1 cellular context compared by ENCODE assay signal in the genomic region with DNA sequence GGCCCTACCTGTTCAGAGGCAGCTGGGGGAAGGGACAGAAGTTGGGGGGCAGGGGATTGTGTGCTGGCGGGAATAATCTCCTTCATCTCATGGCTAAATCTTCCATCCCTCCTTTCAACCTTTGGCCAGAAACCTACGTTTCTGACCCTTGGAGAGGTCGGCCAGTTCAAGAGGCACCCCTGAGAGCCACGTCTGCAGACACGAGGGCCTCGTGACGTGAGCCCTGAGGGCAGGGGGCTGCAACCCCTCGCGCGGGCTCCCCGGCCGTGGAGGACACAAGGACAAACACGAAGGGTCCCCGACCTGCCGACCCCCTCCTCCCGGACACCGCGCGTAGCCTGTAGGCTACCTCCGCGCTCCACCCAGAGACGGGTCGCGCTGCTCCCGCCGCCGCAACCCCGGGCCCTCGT.
TF ChIP-seq lines count a peak whose summit lies in the region.

No MANE protein-coding gene starts in this region.

TF ChIP-seq in HepG2, 621 proteins besides CTCF, POLR2A, EP300 and RAD21 (continued from another document and continues in another):
- TF ChIP-seq, protein P1, sequence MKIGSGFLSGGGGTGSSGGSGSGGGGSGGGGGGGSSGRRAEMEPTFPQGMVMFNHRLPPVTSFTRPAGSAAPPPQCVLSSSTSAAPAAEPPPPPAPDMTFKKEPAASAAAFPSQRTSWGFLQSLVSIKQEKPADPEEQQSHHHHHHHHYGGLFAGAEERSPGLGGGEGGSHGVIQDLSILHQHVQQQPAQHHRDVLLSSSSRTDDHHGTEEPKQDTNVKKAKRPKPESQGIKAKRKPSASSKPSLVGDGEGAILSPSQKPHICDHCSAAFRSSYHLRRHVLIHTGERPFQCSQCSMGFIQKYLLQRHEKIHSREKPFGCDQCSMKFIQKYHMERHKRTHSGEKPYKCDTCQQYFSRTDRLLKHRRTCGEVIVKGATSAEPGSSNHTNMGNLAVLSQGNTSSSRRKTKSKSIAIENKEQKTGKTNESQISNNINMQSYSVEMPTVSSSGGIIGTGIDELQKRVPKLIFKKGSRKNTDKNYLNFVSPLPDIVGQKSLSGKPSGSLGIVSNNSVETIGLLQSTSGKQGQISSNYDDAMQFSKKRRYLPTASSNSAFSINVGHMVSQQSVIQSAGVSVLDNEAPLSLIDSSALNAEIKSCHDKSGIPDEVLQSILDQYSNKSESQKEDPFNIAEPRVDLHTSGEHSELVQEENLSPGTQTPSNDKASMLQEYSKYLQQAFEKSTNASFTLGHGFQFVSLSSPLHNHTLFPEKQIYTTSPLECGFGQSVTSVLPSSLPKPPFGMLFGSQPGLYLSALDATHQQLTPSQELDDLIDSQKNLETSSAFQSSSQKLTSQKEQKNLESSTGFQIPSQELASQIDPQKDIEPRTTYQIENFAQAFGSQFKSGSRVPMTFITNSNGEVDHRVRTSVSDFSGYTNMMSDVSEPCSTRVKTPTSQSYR (CRISPR knock-in tag; IDR thresholded peaks at IDR 0.05; ENCODE audit: borderline replicate concordance): no peak
- TF ChIP-seq ZNF557 (CRISPR knock-in tag; IDR thresholded peaks at IDR 0.05) (no peak), ZNF570 (CRISPR knock-in tag; IDR thresholded peaks at IDR 0.05; ENCODE audit: borderline replicate concordance) (peak; percentile 43; the same call in 1 of the 2 replicates), TFDP1 (CRISPR knock-in tag; IDR thresholded peaks at IDR 0.05; ENCODE audit: borderline replicate concordance) (no peak), EEA1 (CRISPR knock-in tag; IDR thresholded peaks at IDR 0.05; ENCODE audit: borderline replicate concordance) (no peak), PAWR (CRISPR knock-in tag; IDR thresholded peaks at IDR 0.05; ENCODE audit: borderline replicate concordance) (0 out of 2 replicates have a peak, but pooled peaks have one; percentile 47), ZNF850 (CRISPR knock-in tag; conservative IDR thresholded peaks at IDR 0.05) (no peak), ZNF362 (CRISPR knock-in tag; IDR thresholded peaks at IDR 0.05; ENCODE audit: borderline replicate concordance) (0 out of 2 replicates have a peak, but pooled peaks have one; percentile 7), AHR (CRISPR knock-in tag; IDR thresholded peaks at IDR 0.05) (no peak), ZBTB14 (CRISPR knock-in tag; IDR thresholded peaks at IDR 0.05) (0 out of 2 replicates have a peak, but pooled peaks have one; percentile 0), ZNF232 (CRISPR knock-in tag; IDR thresholded peaks at IDR 0.05; ENCODE audit: borderline replicate concordance) (no peak), ARNT2 (CRISPR knock-in tag; IDR thresholded peaks at IDR 0.05; ENCODE audit: low read depth) (no peak; the same call in 1 of the 2 replicates), ZNF230 (CRISPR knock-in tag; IDR thresholded peaks at IDR 0.05) (peak; percentile 51; the same call in 1 of the 2 replicates), ZNF674 (CRISPR knock-in tag; IDR thresholded peaks at IDR 0.05; ENCODE audit: low read depth) (no peak), ZNF670 (CRISPR knock-in tag; IDR thresholded peaks at IDR 0.05; ENCODE audit: borderline replicate concordance) (no peak), ZMYM2 (CRISPR knock-in tag; IDR thresholded peaks at IDR 0.05) (no peak), ZNF33B (CRISPR knock-in tag; IDR thresholded peaks at IDR 0.05) (no peak), KDM2A (CRISPR knock-in tag; IDR thresholded peaks at IDR 0.05; ENCODE audit: borderline replicate concordance, low read depth) (no peak), NRL (CRISPR knock-in tag; IDR thresholded peaks at IDR 0.05; ENCODE audit: borderline replicate concordance) (no peak; the same call in 1 of the 2 replicates), ZNF605 (CRISPR knock-in tag; IDR thresholded peaks at IDR 0.05) (no peak), STAG1 (CRISPR knock-in tag; IDR thresholded peaks at IDR 0.05) (no peak; the same call in 1 of the 2 replicates), CCAR2 (optimal IDR thresholded peaks at IDR 0.05; ENCODE audit: low read depth, low read length) (no peak), YEATS2 (CRISPR knock-in tag; IDR thresholded peaks at IDR 0.05; ENCODE audit: borderline replicate concordance) (no peak), DDIT3 (CRISPR knock-in tag; IDR thresholded peaks at IDR 0.05) (no peak), NR2F6 (IDR thresholded peaks at IDR 0.05) (no peak), NR2F6 (CRISPR knock-in tag; IDR thresholded peaks at IDR 0.05) (no peak), ZNF724P (CRISPR knock-in tag; IDR thresholded peaks at IDR 0.05; ENCODE audit: borderline replicate concordance) (no peak), ZNF329 (CRISPR knock-in tag; IDR thresholded peaks at IDR 0.05; ENCODE audit: low read depth) (no peak), SUZ12 (IDR thresholded peaks at IDR 0.05; ENCODE audit: low read depth, low read length) (no peak), NCOA1 (CRISPR knock-in tag; IDR thresholded peaks at IDR 0.05) (no peak), FOSL1 (CRISPR knock-in tag; IDR thresholded peaks at IDR 0.05; ENCODE audit: borderline replicate concordance) (no peak), REL (CRISPR knock-in tag; conservative IDR thresholded peaks at IDR 0.05) (no peak), ZNF282 (IDR thresholded peaks at IDR 0.05; ENCODE audit: partially characterized antibody) (no peak), KDM3A (CRISPR knock-in tag; IDR thresholded peaks at IDR 0.05; ENCODE audit: low read depth) (no peak)
- TF ChIP-seq, protein P2, sequence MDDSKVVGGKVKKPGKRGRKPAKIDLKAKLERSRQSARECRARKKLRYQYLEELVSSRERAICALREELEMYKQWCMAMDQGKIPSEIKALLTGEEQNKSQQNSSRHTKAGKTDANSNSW (CRISPR knock-in tag; IDR thresholded peaks at IDR 0.05; ENCODE audit: borderline replicate concordance): no peak; the same call in 1 of the 2 replicates
- TF ChIP-seq, protein P3, sequence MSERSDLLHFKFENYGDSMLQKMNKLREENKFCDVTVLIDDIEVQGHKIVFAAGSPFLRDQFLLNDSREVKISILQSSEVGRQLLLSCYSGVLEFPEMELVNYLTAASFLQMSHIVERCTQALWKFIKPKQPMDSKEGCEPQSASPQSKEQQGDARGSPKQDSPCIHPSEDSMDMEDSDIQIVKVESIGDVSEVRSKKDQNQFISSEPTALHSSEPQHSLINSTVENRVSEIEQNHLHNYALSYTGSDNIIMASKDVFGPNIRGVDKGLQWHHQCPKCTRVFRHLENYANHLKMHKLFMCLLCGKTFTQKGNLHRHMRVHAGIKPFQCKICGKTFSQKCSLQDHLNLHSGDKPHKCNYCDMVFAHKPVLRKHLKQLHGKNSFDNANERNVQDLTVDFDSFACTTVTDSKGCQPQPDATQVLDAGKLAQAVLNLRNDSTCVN (CRISPR knock-in tag; IDR thresholded peaks at IDR 0.05; ENCODE audit: borderline replicate concordance): no peak
- TF ChIP-seq, protein P4, sequence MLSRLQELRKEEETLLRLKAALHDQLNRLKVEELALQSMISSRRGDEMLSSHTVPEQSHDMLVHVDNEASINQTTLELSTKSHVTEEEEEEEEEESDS (CRISPR knock-in tag; IDR thresholded peaks at IDR 0.05; ENCODE audit: borderline replicate concordance): 0 out of 2 replicates have a peak, but pooled peaks have one; percentile 3
- TF ChIP-seq, protein P5, sequence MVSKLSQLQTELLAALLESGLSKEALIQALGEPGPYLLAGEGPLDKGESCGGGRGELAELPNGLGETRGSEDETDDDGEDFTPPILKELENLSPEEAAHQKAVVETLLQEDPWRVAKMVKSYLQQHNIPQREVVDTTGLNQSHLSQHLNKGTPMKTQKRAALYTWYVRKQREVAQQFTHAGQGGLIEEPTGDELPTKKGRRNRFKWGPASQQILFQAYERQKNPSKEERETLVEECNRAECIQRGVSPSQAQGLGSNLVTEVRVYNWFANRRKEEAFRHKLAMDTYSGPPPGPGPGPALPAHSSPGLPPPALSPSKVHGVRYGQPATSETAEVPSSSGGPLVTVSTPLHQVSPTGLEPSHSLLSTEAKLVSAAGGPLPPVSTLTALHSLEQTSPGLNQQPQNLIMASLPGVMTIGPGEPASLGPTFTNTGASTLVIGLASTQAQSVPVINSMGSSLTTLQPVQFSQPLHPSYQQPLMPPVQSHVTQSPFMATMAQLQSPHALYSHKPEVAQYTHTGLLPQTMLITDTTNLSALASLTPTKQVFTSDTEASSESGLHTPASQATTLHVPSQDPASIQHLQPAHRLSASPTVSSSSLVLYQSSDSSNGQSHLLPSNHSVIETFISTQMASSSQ (IDR thresholded peaks at IDR 0.05; ENCODE audit: low read depth): no peak
- TF ChIP-seq, protein P5 (CRISPR knock-in tag; IDR thresholded peaks at IDR 0.05; ENCODE audit: borderline replicate concordance): peak; percentile 31; the same call in 1 of the 2 replicates
- TF ChIP-seq, protein P6, sequence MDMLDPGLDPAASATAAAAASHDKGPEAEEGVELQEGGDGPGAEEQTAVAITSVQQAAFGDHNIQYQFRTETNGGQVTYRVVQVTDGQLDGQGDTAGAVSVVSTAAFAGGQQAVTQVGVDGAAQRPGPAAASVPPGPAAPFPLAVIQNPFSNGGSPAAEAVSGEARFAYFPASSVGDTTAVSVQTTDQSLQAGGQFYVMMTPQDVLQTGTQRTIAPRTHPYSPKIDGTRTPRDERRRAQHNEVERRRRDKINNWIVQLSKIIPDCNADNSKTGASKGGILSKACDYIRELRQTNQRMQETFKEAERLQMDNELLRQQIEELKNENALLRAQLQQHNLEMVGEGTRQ (IDR thresholded peaks at IDR 0.05; ENCODE audit: low read depth, low read length): no peak
- TF ChIP-seq, protein P6 (CRISPR knock-in tag; IDR thresholded peaks at IDR 0.05; ENCODE audit: borderline replicate concordance): no peak
- TF ChIP-seq, protein P7, sequence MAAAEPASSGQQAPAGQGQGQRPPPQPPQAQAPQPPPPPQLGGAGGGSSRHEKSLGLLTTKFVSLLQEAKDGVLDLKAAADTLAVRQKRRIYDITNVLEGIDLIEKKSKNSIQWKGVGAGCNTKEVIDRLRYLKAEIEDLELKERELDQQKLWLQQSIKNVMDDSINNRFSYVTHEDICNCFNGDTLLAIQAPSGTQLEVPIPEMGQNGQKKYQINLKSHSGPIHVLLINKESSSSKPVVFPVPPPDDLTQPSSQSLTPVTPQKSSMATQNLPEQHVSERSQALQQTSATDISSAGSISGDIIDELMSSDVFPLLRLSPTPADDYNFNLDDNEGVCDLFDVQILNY (CRISPR knock-in tag; conservative IDR thresholded peaks at IDR 0.05): no peak
- TF ChIP-seq, protein P8, sequence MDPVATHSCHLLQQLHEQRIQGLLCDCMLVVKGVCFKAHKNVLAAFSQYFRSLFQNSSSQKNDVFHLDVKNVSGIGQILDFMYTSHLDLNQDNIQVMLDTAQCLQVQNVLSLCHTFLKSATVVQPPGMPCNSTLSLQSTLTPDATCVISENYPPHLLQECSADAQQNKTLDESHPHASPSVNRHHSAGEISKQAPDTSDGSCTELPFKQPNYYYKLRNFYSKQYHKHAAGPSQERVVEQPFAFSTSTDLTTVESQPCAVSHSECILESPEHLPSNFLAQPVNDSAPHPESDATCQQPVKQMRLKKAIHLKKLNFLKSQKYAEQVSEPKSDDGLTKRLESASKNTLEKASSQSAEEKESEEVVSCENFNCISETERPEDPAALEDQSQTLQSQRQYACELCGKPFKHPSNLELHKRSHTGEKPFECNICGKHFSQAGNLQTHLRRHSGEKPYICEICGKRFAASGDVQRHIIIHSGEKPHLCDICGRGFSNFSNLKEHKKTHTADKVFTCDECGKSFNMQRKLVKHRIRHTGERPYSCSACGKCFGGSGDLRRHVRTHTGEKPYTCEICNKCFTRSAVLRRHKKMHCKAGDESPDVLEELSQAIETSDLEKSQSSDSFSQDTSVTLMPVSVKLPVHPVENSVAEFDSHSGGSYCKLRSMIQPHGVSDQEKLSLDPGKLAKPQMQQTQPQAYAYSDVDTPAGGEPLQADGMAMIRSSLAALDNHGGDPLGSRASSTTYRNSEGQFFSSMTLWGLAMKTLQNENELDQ (CRISPR knock-in tag; IDR thresholded peaks at IDR 0.05; ENCODE audit: borderline replicate concordance): no peak
